Comparison of ENCODE assay signal across 9 cellular contexts in the genomic region with DNA sequence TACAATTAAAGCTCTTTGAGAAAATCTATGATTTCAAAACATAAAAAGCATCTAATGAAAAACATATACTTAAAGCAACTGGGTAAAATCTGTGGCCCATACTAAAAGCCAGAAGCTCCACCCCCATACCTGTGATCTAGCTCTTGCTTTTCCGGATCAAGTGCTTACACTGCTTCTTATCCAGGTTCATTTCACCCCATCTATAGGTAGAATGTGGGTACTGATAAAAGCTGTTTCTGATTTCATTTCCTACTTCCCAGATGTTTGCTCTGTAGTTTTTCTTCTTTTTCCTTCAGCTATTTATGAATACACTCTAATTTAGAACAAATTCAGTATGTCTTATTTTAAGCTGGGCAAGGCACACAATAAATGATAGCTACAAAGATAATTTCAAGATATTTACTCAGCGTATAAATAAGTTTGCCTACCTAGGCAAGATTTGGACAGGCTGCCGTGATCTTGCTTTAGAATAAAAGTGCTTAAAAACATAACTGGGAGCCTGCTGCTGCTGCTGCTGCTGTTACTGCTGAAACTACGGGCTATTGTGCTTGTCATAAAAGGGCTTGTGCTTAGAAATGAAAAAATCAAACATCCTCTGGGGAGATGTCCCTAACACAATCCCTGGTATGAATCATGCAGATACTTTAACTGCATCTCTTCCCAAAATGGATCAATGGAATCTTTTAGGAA. TPM values are rescaled to one million over a fixed set of nuclear protein-coding genes. Genes with fewer than 3 reads are reported as not detected.
A peak's percentile ranks its signal among the peaks of the same experiment; 100 is the strongest.
DNase-seq lines count a peak whose midpoint lies in the region; ATAC-seq and TF ChIP-seq lines count a peak whose summit lies in the region.
"Had no signal": no experiment of that assay in that cellular context is flagged by ENCODE, and none has a peak within 500 bp of the region (broad histone marks: within the 10 kb centered on the region; RNA-seq: fewer than 3 reads in every experiment).

No MANE protein-coding gene starts in this region.

- H3K4me3 ChIP-seq in ectodermal cell (ENCODE audit: insufficient read depth, low read depth, low read length) (peak overlapping the region; percentile 74), neural progenitor cell (peak overlapping the region; percentile 87)

- DNase-seq in COLO668 (lab: John Stamatoyannopoulos, UW; ENCODE audit: unreplicated experiment) = peak; percentile 39
- peak; percentile 73 for DNase-seq in NCI-H82 (lab: John Stamatoyannopoulos, UW)
- peak; percentile 60 for DNase-seq in neural progenitor cell (ENCODE audit: low spot score)
- DNase-seq in T1000 (lab: John Stamatoyannopoulos, UW) = no peak
- no peak for DNase-seq in GM03348 (ENCODE audit: low spot score)

- peak; percentile 63 for TF ChIP-seq CTCF in neural progenitor cell (IDR thresholded peaks at IDR 0.05)

- H3K9me3 Mint-ChIP-seq in neural progenitor cell = peaks cover 2% of the 10 kb centered on the region
- H3K9me3 Mint-ChIP-seq: T-helper 1 cell treated with Interleukin-12 subunit alpha and Interleukin-12 subunit beta and Interleukin-4 antibody, amounts not matched to agents 30 μg/mL and 1 μg/mL, for 36 hours had no signal

- peaks cover 31% of the 10 kb centered on the region for H3K27me3 ChIP-seq in ectodermal cell (ENCODE audit: control insufficient read depth, insufficient read depth, low read length, poor library complexity, severe bottlenecking)
- peaks cover 34% of the 10 kb centered on the region for H3K27me3 ChIP-seq in neural progenitor cell

- H4K20me1 ChIP-seq in neural progenitor cell (ENCODE audit: low read depth) = peaks cover 17% of the 10 kb centered on the region

- no peaks in the 10 kb centered on the region for H3K27me3 Mint-ChIP-seq in neural progenitor cell (ENCODE audit: insufficient read depth, low read depth)

- H3F3A ChIP-seq in neural progenitor cell (ENCODE audit: low read depth) = peaks cover 11% of the 10 kb centered on the region

- H3K9me3 ChIP-seq in ectodermal cell (ENCODE audit: control insufficient read depth, low read length) (no peaks in the 10 kb centered on the region), neural progenitor cell (ENCODE audit: low read depth) (no peaks in the 10 kb centered on the region)

- H3K36me3 ChIP-seq in ectodermal cell (ENCODE audit: control insufficient read depth, insufficient read depth, low read length) (no peaks in the 10 kb centered on the region), neural progenitor cell (no peaks in the 10 kb centered on the region)

- H3K36me3 Mint-ChIP-seq in neural progenitor cell = peaks cover 21% of the 10 kb centered on the region

- H3K4me1 Mint-ChIP-seq in neural progenitor cell = peaks cover 53% of the 10 kb centered on the region

- peaks cover 60% of the 10 kb centered on the region for H3K79me2 ChIP-seq in neural progenitor cell (ENCODE audit: low read depth)

- H3K27ac ChIP-seq in ectodermal cell (ENCODE audit: insufficient read depth, low read depth, low read length, poor library complexity, severe bottlenecking) (no peak overlapping the region), neural progenitor cell (no peak overlapping the region)

- peak overlapping the region; percentile 38 for H3K27ac Mint-ChIP-seq in neural progenitor cell
- H3K27ac Mint-ChIP-seq: T-helper 1 cell treated with Interleukin-12 subunit alpha and Interleukin-12 subunit beta and Interleukin-4 antibody, amounts not matched to agents 30 μg/mL and 1 μg/mL, for 36 hours had no signal

- ATAC-seq in HG03354 (IDR thresholded peaks at IDR 0.05; ENCODE audit: poor library complexity, severe bottlenecking, unreplicated experiment) (peak; percentile 26), GM21447 (IDR thresholded peaks at IDR 0.05; ENCODE audit: unreplicated experiment) (no peak)

- peak overlapping the region; percentile 99 for H3K4me3 Mint-ChIP-seq in neural progenitor cell

- H3K9ac ChIP-seq in neural progenitor cell = no peak overlapping the region

- WGBS in ectodermal cell, 2 experiments = 75 to 76% methylated on average over 3 of the region's 4 CpGs

- peak overlapping the region; percentile 96 for H3K4me2 ChIP-seq in neural progenitor cell

- peaks cover 14% of the 10 kb centered on the region for H3K4me1 ChIP-seq in ectodermal cell (ENCODE audit: control insufficient read depth, insufficient read depth, low read length)
- peaks cover 20% of the 10 kb centered on the region for H3K4me1 ChIP-seq in neural progenitor cell

- H2AFZ ChIP-seq in neural progenitor cell (replicated peaks) = no peak overlapping the region

RNA-seq across cellular contexts. Expression of a gene that starts 2.1 kb away (rescaled TPM):
- 30.2 TPM for polyA plus RNA-seq in ectodermal cell (2013, experiment 1 of 4)
- 25.9 TPM for polyA plus RNA-seq in ectodermal cell (2013, experiment 2 of 4)
- 21.5 TPM for polyA plus RNA-seq in ectodermal cell (2013, experiment 3 of 4)
- 24.8 TPM for polyA plus RNA-seq in ectodermal cell (2013, experiment 4 of 4)
- 19.5 and 24.8 TPM in 2 replicates for total RNA-seq in neural progenitor cell (ENCODE audit: low replicate concordance)

Comparison
In these comparisons a context has a peak if more than half of its experiments do, and no peak if none do; other contexts are left out.
1. DNase-seq: peak in COLO668 (single experiment), NCI-H82 (single experiment) and neural progenitor cell (single experiment); none in T1000 (single experiment) and GM03348 (single experiment).